ENCODE assay signal across 12 cellular contexts in the genomic region with DNA sequence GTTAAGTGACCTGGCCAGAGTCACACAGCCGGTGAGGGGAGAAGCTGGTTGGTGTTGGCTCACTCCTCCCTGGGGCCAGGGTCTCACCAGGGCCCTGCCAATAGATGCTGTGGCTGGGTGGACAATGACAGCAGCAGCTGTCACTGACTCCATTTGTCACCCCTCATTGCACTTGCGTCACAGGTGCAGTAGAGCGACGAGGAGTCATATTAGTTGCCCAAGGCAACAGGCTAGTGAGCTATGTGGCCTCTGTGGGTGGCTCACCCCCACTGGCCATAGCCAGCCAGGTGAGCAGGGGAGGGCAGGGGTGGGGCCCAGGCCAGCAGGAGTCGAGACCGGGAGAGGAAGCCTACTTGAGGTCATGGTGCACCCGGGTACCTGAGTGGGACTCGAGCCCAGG. TPM values are rescaled to one million over a fixed set of nuclear protein-coding genes. Genes with fewer than 3 reads are reported as not detected.
DNase-seq lines count a peak whose midpoint lies in the region; ATAC-seq and TF ChIP-seq lines count a peak whose summit lies in the region.
"Had no signal": no experiment of that assay in that cellular context is flagged by ENCODE, and none has a peak within 500 bp of the region (broad histone marks: within the 10 kb centered on the region; RNA-seq: fewer than 3 reads in every experiment).

No MANE protein-coding gene starts in this region.

- peak; percentile 61 for ATAC-seq in HG02610 (IDR thresholded peaks at IDR 0.05; ENCODE audit: unreplicated experiment)
- ATAC-seq in CD4-positive, alpha-beta T cell (ENCODE audit: poor library complexity) = no peak

- no peaks in the 10 kb centered on the region for H3K27me3 Mint-ChIP-seq in T-helper 2 cell treated with Interferon-gamma antibody and Interleukin-4, amounts not matched to agents 5 μg/mL and 100 μg/mL, for 36 hours (ENCODE audit: low read depth)
- H3K27me3 Mint-ChIP-seq in CD4-positive, alpha-beta T cell = no peaks in the 10 kb centered on the region

- H3K4me3 Mint-ChIP-seq in T-helper 2 cell treated with Interferon-gamma antibody and Interleukin-4, amounts not matched to agents 5 μg/mL and 100 μg/mL, for 36 hours = no peak overlapping the region
- H3K4me3 Mint-ChIP-seq in CD4-positive, alpha-beta T cell = no peak overlapping the region

- no peak overlapping the region for H3K27ac ChIP-seq in CD4-positive, alpha-beta T cell (ENCODE audit: low read depth, low read length)

- no peak overlapping the region for H3K27ac Mint-ChIP-seq in T-helper 2 cell treated with Interferon-gamma antibody and Interleukin-4, amounts not matched to agents 5 μg/mL and 100 μg/mL, for 36 hours
- no peak overlapping the region for H3K27ac Mint-ChIP-seq in CD4-positive, alpha-beta T cell

- no peaks in the 10 kb centered on the region for H3K9me3 ChIP-seq in CD4-positive, alpha-beta T cell (ENCODE audit: control insufficient read depth, low read length)

- POLR2A ChIA-PET in CD4-positive, alpha-beta T cell (lab: Charles Lee) = no interaction called here

- H3K9me3 Mint-ChIP-seq in T-helper 2 cell treated with Interferon-gamma antibody and Interleukin-4, amounts not matched to agents 5 μg/mL and 100 μg/mL, for 36 hours = no peaks in the 10 kb centered on the region
- H3K9me3 Mint-ChIP-seq in CD4-positive, alpha-beta T cell = no peaks in the 10 kb centered on the region

- CTCF ChIA-PET in CD4-positive, alpha-beta T cell (lab: Charles Lee) = no interaction called here

- no peak for TF ChIP-seq CTCF in CD4-positive, alpha-beta T cell (IDR thresholded peaks at IDR 0.05)

- peaks cover 6% of the 10 kb centered on the region for H3K4me1 Mint-ChIP-seq in T-helper 2 cell treated with Interferon-gamma antibody and Interleukin-4, amounts not matched to agents 5 μg/mL and 100 μg/mL, for 36 hours (ENCODE audit: low read depth)
- H3K4me1 Mint-ChIP-seq in CD4-positive, alpha-beta T cell (ENCODE audit: low read depth) = no peaks in the 10 kb centered on the region

- no peaks in the 10 kb centered on the region for H3K27me3 ChIP-seq in CD4-positive, alpha-beta T cell (ENCODE audit: control insufficient read depth, insufficient read depth, low read length)

- intact Hi-C loops in CD4-positive, alpha-beta T cell (cut with DNase I, micrococcal nuclease) = no loop called here

- DNase-seq in NCI-H2029 (lab: John Stamatoyannopoulos, UW) (peak; percentile 6), NCI-H2029 treated with DMSO at 0.1 percent for 48 hours (lab: John Stamatoyannopoulos, UW) (no peak), NCI-H510A treated with DMSO at 0.1 percent for 48 hours (lab: John Stamatoyannopoulos, UW) (peak; percentile 88), renal cortical epithelial cell (ENCODE audit: low read depth) (peak; percentile 66), COR-L47 (lab: John Stamatoyannopoulos, UW) (no peak)
- DNase-seq in T-helper 2 cell treated with Interferon-gamma antibody and Interleukin-4, amounts not matched to agents 5 μg/mL and 100 μg/mL, for 36 hours (ENCODE audit: low spot score) = no peak
- DNase-seq in CD4-positive, alpha-beta T cell = no peak
- DNase-seq: caudate nucleus, NCI-H748 treated with DMSO at 0.1 percent for 48 hours had no signal

- H3K36me3 Mint-ChIP-seq in T-helper 2 cell treated with Interferon-gamma antibody and Interleukin-4, amounts not matched to agents 5 μg/mL and 100 μg/mL, for 36 hours (ENCODE audit: low read depth) = peaks cover 27% of the 10 kb centered on the region
- H3K36me3 Mint-ChIP-seq in CD4-positive, alpha-beta T cell (ENCODE audit: low read depth) = peaks cover 19% of the 10 kb centered on the region

RNA-seq across cellular contexts. Expression of gene SLC25A47, which starts 9.7 kb away (rescaled TPM):
- total RNA-seq in renal cortical epithelial cell = not detected in 2 replicates
- not detected for total RNA-seq in CD4-positive, alpha-beta T cell
- total RNA-seq: A172, frontal cortex had no signal

RNA-seq across cellular contexts. Expression of gene SLC25A29, which starts 26.6 kb away (rescaled TPM):
- 48.3 and 92.2 TPM in 2 replicates for total RNA-seq in renal cortical epithelial cell
- 1 to 10 TPM; 2.5 TPM for total RNA-seq in CD4-positive, alpha-beta T cell

RNA-seq across cellular contexts. Expression of gene WDR25, which starts 43.5 kb away (rescaled TPM):
- 10.6 and 14.9 TPM in 2 replicates for total RNA-seq in renal cortical epithelial cell
- 1 to 10 TPM; 2.0 to 2.4 TPM for total RNA-seq in CD4-positive, alpha-beta T cell

Comparison
In these comparisons a context has a peak if more than half of its experiments do, and no peak if none do; other contexts are left out.
1. DNase-seq: peak in NCI-H2029 (single experiment), NCI-H510A treated with DMSO at 0.1 percent for 48 hours (single experiment) and renal cortical epithelial cell (single experiment); none in NCI-H2029 treated with DMSO at 0.1 percent for 48 hours (single experiment), T-helper 2 cell treated with Interferon-gamma antibody and Interleukin-4, amounts not matched to agents 5 μg/mL and 100 μg/mL, for 36 hours (single experiment), CD4-positive, alpha-beta T cell (0 of 10) and COR-L47 (single experiment).
2. RNA of gene SLC25A29, which starts 26.6 kb away (total RNA-seq): 48.3 to 92.2 TPM in renal cortical epithelial cell; 2.5 TPM in CD4-positive, alpha-beta T cell; every median in the first group is over 10 times any median in the second.